Comparison of ENCODE assay signal across 1 cellular context in the genomic region with DNA sequence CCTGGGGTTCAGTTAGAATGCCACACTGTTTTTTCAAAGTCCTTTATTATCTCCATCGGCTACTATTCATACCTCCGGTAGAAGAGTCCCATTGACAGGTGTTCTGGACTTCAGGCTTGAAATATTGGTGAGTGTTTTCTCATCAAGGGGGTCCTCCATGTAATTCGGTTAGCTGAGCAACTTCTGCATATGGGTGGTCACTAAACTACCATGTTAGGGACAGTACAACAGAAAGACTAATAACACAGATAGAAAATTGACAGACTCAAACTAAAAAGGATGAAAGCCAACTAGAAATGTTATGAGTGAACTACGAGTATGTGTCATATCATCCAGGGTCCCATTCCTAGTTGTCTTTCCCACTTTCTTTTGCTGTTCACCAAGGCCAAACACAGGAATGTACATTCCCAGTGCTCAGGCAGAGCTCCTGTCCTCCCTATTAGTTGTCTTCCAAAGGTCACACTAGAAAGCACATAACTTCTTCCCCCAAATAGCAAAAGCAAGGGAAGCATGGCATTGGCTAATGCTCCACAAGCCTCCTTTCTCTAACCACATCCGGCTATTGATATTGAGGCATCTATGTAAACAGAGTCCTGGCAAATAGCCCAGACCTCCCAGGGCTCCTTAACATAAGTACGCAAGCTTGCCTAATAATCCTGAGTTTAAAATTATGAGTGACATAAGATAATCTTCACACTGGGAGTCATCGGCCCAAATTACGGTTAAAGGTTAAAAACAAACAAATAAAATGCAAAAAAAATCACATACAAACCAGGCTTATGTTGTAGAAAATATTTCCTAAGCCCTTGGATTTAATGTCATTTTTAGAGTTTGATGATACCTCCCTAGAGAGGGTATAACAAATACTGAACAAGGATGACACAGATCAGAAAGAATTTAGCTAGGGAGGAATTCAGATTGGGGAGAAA.
TF ChIP-seq lines count a peak whose summit lies in the region.

No MANE protein-coding gene starts in this region.

TF ChIP-seq in HepG2, 621 proteins besides CTCF, POLR2A, EP300 and RAD21 (continued from another document and continues in another):
- TF ChIP-seq GTF3A (CRISPR knock-in tag; conservative IDR thresholded peaks at IDR 0.05) (peak; percentile 38; the same call in 1 of the 2 replicates), ZFP36L2 (CRISPR knock-in tag; IDR thresholded peaks at IDR 0.05) (0 out of 2 replicates have a peak, but pooled peaks have one; percentile 26), EZH2 (conservative IDR thresholded peaks at IDR 0.05; ENCODE audit: low read depth, low read length) (no peak), ZNF331 (CRISPR knock-in tag; IDR thresholded peaks at IDR 0.05) (peak; percentile 97), MYNN (CRISPR knock-in tag; IDR thresholded peaks at IDR 0.05; ENCODE audit: low read depth) (no peak), ZNF709 (CRISPR knock-in tag; IDR thresholded peaks at IDR 0.05) (no peak), ZNF282 (IDR thresholded peaks at IDR 0.05; ENCODE audit: partially characterized antibody) (no peak), ZNF790 (CRISPR knock-in tag; IDR thresholded peaks at IDR 0.05; ENCODE audit: borderline replicate concordance) (no peak), GATA4 (IDR thresholded peaks at IDR 0.05; ENCODE audit: borderline replicate concordance, low read depth) (peak; percentile 71; the same call in 1 of the 2 replicates), ZSCAN31 (CRISPR knock-in tag; IDR thresholded peaks at IDR 0.05; ENCODE audit: low read depth) (peak; percentile 71; the same call in 1 of the 2 replicates), TGIF2 (CRISPR knock-in tag; IDR thresholded peaks at IDR 0.05) (peak; percentile 62; the same call in 1 of the 2 replicates), NR2F6 (IDR thresholded peaks at IDR 0.05) (peak; percentile 91), NR2F6 (CRISPR knock-in tag; IDR thresholded peaks at IDR 0.05) (peak; percentile 92), MBD4 (IDR thresholded peaks at IDR 0.05; ENCODE audit: borderline replicate concordance, low read length) (peak; percentile 90; the same call in 1 of the 2 replicates), SP140L (CRISPR knock-in tag; IDR thresholded peaks at IDR 0.05; ENCODE audit: borderline replicate concordance) (0 out of 2 replicates have a peak, but pooled peaks have one; percentile 90), ELF4 (CRISPR knock-in tag; IDR thresholded peaks at IDR 0.05; ENCODE audit: borderline replicate concordance) (no peak), RBM39 (IDR thresholded peaks at IDR 0.05; ENCODE audit: low read depth, low read length, poor library complexity, severe bottlenecking) (no peak), TBX3 (IDR thresholded peaks at IDR 0.05; ENCODE audit: borderline replicate concordance) (peak; percentile 86), ZNF878 (CRISPR knock-in tag; IDR thresholded peaks at IDR 0.05) (peak; percentile 48; the same call in 1 of the 2 replicates), SALL1 (CRISPR knock-in tag; IDR thresholded peaks at IDR 0.05) (peak; percentile 100), ZNF232 (CRISPR knock-in tag; IDR thresholded peaks at IDR 0.05; ENCODE audit: borderline replicate concordance) (peak; percentile 31; the same call in 1 of the 2 replicates), KLF6 (CRISPR knock-in tag; IDR thresholded peaks at IDR 0.05) (peak; percentile 79), ZNF589 (CRISPR knock-in tag; conservative IDR thresholded peaks at IDR 0.05) (no peak; the same call in 1 of the 2 replicates), IKZF4 (CRISPR knock-in tag; IDR thresholded peaks at IDR 0.05; ENCODE audit: borderline replicate concordance, low read depth, not compliant biosample characterization) (no peak), ZNF207 (IDR thresholded peaks at IDR 0.05; ENCODE audit: borderline replicate concordance) (no peak), ZNF549 (CRISPR knock-in tag; IDR thresholded peaks at IDR 0.05) (peak; percentile 93; the same call in 1 of the 2 replicates), KAT8 (CRISPR knock-in tag; IDR thresholded peaks at IDR 0.05) (peak; percentile 88; the same call in 1 of the 2 replicates)
- TF ChIP-seq, protein P1, sequence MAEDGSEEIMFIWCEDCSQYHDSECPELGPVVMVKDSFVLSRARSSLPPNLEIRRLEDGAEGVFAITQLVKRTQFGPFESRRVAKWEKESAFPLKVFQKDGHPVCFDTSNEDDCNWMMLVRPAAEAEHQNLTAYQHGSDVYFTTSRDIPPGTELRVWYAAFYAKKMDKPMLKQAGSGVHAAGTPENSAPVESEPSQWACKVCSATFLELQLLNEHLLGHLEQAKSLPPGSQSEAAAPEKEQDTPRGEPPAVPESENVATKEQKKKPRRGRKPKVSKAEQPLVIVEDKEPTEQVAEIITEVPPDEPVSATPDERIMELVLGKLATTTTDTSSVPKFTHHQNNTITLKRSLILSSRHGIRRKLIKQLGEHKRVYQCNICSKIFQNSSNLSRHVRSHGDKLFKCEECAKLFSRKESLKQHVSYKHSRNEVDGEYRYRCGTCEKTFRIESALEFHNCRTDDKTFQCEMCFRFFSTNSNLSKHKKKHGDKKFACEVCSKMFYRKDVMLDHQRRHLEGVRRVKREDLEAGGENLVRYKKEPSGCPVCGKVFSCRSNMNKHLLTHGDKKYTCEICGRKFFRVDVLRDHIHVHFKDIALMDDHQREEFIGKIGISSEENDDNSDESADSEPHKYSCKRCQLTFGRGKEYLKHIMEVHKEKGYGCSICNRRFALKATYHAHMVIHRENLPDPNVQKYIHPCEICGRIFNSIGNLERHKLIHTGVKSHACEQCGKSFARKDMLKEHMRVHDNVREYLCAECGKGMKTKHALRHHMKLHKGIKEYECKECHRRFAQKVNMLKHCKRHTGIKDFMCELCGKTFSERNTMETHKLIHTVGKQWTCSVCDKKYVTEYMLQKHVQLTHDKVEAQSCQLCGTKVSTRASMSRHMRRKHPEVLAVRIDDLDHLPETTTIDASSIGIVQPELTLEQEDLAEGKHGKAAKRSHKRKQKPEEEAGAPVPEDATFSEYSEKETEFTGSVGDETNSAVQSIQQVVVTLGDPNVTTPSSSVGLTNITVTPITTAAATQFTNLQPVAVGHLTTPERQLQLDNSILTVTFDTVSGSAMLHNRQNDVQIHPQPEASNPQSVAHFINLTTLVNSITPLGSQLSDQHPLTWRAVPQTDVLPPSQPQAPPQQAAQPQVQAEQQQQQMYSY (CRISPR knock-in tag; IDR thresholded peaks at IDR 0.05) = no peak
- TF ChIP-seq, protein P2, sequence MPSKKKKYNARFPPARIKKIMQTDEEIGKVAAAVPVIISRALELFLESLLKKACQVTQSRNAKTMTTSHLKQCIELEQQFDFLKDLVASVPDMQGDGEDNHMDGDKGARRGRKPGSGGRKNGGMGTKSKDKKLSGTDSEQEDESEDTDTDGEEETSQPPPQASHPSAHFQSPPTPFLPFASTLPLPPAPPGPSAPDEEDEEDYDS (CRISPR knock-in tag; IDR thresholded peaks at IDR 0.05) = peak; percentile 75
- TF ChIP-seq, protein P3, sequence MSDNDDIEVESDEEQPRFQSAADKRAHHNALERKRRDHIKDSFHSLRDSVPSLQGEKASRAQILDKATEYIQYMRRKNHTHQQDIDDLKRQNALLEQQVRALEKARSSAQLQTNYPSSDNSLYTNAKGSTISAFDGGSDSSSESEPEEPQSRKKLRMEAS (IDR thresholded peaks at IDR 0.05) = peak; percentile 88
- TF ChIP-seq, protein P4, sequence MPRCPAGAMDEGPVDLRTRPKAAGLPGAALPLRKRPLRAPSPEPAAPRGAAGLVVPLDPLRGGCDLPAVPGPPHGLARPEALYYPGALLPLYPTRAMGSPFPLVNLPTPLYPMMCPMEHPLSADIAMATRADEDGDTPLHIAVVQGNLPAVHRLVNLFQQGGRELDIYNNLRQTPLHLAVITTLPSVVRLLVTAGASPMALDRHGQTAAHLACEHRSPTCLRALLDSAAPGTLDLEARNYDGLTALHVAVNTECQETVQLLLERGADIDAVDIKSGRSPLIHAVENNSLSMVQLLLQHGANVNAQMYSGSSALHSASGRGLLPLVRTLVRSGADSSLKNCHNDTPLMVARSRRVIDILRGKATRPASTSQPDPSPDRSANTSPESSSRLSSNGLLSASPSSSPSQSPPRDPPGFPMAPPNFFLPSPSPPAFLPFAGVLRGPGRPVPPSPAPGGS (CRISPR knock-in tag; IDR thresholded peaks at IDR 0.05) = 0 out of 2 replicates have a peak, but pooled peaks have one; percentile 78
- TF ChIP-seq, protein P5, sequence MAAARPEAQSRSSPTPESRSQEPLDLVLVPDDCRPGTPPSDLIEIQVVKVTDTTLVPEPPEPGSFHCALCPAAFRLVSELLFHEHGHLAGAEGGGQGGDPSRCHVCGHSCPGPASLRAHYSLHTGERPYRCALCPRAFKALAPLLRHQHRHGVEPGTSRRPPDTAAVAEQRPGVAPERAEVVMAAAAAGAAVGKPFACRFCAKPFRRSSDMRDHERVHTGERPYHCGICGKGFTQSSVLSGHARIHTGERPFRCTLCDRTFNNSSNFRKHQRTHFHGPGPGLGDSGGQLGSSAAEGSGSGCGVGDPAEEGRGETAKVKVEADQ (CRISPR knock-in tag; IDR thresholded peaks at IDR 0.05; ENCODE audit: borderline replicate concordance) = no peak
- TF ChIP-seq, protein P6, sequence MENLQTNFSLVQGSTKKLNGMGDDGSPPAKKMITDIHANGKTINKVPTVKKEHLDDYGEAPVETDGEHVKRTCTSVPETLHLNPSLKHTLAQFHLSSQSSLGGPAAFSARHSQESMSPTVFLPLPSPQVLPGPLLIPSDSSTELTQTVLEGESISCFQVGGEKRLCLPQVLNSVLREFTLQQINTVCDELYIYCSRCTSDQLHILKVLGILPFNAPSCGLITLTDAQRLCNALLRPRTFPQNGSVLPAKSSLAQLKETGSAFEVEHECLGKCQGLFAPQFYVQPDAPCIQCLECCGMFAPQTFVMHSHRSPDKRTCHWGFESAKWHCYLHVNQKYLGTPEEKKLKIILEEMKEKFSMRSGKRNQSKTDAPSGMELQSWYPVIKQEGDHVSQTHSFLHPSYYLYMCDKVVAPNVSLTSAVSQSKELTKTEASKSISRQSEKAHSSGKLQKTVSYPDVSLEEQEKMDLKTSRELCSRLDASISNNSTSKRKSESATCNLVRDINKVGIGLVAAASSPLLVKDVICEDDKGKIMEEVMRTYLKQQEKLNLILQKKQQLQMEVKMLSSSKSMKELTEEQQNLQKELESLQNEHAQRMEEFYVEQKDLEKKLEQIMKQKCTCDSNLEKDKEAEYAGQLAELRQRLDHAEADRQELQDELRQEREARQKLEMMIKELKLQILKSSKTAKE (CRISPR knock-in tag; IDR thresholded peaks at IDR 0.05; ENCODE audit: borderline replicate concordance) = peak; percentile 92
- TF ChIP-seq, protein P7, sequence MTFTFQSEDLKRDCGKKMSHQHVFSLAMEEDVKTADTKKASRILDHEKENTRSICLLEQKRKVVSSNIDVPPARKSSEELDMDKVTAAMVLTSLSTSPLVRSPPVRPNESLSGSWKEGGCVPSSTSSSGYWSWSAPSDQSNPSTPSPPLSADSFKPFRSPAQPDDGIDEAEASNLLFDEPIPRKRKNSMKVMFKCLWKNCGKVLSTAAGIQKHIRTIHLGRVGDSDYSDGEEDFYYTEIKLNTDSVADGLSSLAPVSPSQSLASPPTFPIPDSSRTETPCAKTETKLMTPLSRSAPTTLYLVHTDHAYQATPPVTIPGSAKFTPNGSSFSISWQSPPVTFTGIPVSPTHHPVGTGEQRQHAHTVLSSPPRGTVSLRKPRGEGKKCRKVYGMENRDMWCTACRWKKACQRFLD (CRISPR knock-in tag; IDR thresholded peaks at IDR 0.05; ENCODE audit: borderline replicate concordance) = no peak
- TF ChIP-seq, protein P8, sequence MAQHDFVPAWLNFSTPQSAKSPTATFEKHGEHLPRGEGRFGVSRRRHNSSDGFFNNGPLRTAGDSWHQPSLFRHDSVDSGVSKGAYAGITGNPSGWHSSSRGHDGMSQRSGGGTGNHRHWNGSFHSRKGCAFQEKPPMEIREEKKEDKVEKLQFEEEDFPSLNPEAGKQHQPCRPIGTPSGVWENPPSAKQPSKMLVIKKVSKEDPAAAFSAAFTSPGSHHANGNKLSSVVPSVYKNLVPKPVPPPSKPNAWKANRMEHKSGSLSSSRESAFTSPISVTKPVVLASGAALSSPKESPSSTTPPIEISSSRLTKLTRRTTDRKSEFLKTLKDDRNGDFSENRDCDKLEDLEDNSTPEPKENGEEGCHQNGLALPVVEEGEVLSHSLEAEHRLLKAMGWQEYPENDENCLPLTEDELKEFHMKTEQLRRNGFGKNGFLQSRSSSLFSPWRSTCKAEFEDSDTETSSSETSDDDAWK (CRISPR knock-in tag; IDR thresholded peaks at IDR 0.05) = no peak
- TF ChIP-seq, protein P9, sequence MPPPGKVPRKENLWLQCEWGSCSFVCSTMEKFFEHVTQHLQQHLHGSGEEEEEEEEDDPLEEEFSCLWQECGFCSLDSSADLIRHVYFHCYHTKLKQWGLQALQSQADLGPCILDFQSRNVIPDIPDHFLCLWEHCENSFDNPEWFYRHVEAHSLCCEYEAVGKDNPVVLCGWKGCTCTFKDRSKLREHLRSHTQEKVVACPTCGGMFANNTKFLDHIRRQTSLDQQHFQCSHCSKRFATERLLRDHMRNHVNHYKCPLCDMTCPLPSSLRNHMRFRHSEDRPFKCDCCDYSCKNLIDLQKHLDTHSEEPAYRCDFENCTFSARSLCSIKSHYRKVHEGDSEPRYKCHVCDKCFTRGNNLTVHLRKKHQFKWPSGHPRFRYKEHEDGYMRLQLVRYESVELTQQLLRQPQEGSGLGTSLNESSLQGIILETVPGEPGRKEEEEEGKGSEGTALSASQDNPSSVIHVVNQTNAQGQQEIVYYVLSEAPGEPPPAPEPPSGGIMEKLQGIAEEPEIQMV (CRISPR knock-in tag; IDR thresholded peaks at IDR 0.05; ENCODE audit: low read depth) = 0 out of 2 replicates have a peak, but pooled peaks have one; percentile 36
